26 cellular contexts compared by ENCODE assay signal in the genomic region with DNA sequence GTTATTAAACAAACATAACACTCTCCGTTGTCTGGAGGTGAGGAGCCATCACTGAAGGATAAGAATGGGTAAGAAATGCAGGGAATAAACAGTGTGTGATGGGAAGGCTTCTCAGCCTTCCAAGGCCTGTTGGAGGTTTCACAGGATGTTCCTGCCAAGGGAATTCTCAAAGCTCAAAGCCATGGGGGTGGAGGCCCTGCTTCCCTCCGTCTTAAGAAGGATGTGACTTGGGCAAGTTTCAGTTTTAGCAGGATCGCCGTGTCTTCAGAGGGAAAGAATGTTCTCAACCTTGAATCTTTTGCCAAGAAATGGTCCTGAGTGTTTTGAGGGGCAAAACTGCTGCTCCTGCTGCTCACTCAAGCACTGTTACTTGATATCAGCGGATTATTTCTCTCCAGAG. TPM values are rescaled to one million over a fixed set of nuclear protein-coding genes. Genes with fewer than 3 reads are reported as not detected.
DNase-seq lines count a peak whose midpoint lies in the region.
"Had no signal": no experiment of that assay in that cellular context is flagged by ENCODE, and none has a peak within 500 bp of the region (broad histone marks: within the 10 kb centered on the region; RNA-seq: fewer than 3 reads in every experiment).

No MANE protein-coding gene starts in this region.

- H3K79me2 ChIP-seq in ACC112 (ENCODE audit: control insufficient read depth, insufficient read depth, low read length, unreplicated experiment), result no peaks in the 10 kb centered on the region
- H3K79me2 ChIP-seq in GM23248 (ENCODE audit: insufficient read depth), result no peaks in the 10 kb centered on the region
- H3K79me2 ChIP-seq in mesendoderm (ENCODE audit: control insufficient read depth, insufficient read depth, low read length), result no peaks in the 10 kb centered on the region

- H3F3A ChIP-seq in GM23248 (ENCODE audit: insufficient read depth), result no peaks in the 10 kb centered on the region

- H3K56ac ChIP-seq in mesendoderm (ENCODE audit: low read length), result no peak overlapping the region

- H3K4me1 ChIP-seq in ACC112 (ENCODE audit: control insufficient read depth, insufficient read depth, low read length, unreplicated experiment) (peaks cover 10% of the 10 kb centered on the region), GM23248 (ENCODE audit: insufficient read depth) (peaks cover 8% of the 10 kb centered on the region; the same call in 1 of the 2 replicates), muscle layer of duodenum (ENCODE audit: control insufficient read depth in 1 of 2, insufficient read depth in 2 of 2, low read length in 2 of 2) (peaks cover 0 to 6% of the 10 kb centered on the region in 2 donors), mesendoderm (ENCODE audit: control insufficient read depth, low read depth, low read length) (no peaks in the 10 kb centered on the region)
- H3K4me1 ChIP-seq: body of pancreas, vagina had no signal

- H3K4me2 ChIP-seq in GM23248 (ENCODE audit: unreplicated experiment) (no peak overlapping the region), mesendoderm (ENCODE audit: low read length) (no peak overlapping the region)

- H3K9me3 ChIP-seq in GM23248 (ENCODE audit: low read depth) (no peaks in the 10 kb centered on the region), muscle layer of duodenum (ENCODE audit: control insufficient read depth in 1 of 2, low read length in 2 of 2) (no peaks in the 10 kb centered on the region)
- H3K9me3 ChIP-seq: body of pancreas, vagina had no signal

- no peak overlapping the region for H2BK5ac ChIP-seq in mesendoderm (ENCODE audit: low read length)

- H2AK5ac ChIP-seq in mesendoderm (ENCODE audit: low read length), result no peak overlapping the region

- no peak overlapping the region for H2BK120ac ChIP-seq in mesendoderm (ENCODE audit: low read depth, low read length)

- H3K36me3 Mint-ChIP-seq in dendritic cell treated with granulocyte-macrophage colony-stimulating factor and Interleukin-4, amounts not matched to agents 40 ng/mL and 50 ng/mL, for 4 days (ENCODE audit: low read depth), result no peaks in the 10 kb centered on the region
- H3K36me3 Mint-ChIP-seq: activated naive CD8-positive, alpha-beta T cell treated with anti-CD3 and anti-CD28 coated beads for 36 hours; CD14-positive monocyte; stimulated activated memory B cell treated with anti-CD40 and anti-IgM and Interleukin-4, amounts not matched to agents 10 μg/mL and 1 μg/mL and 100 μg/mL, for 72 hours had no signal

- H3K4me1 Mint-ChIP-seq in dendritic cell treated with granulocyte-macrophage colony-stimulating factor and Interleukin-4, amounts not matched to agents 40 ng/mL and 50 ng/mL, for 4 days (ENCODE audit: low read depth), result peaks cover 59% of the 10 kb centered on the region

- no peak overlapping the region for H3K23ac ChIP-seq in mesendoderm (ENCODE audit: low read length)

- peak overlapping the region; percentile 68 for H2AFZ ChIP-seq in ACC112 (ENCODE audit: low read length, unreplicated experiment)
- H2AFZ ChIP-seq in GM23248, result peak overlapping the region; percentile 45

- H3K18ac ChIP-seq in mesendoderm (ENCODE audit: low read length), result no peak overlapping the region

- 48 to 59% methylated on average over 5 of the region's 5 CpGs for WGBS in GM23248 (ENCODE audit: low coverage in 1 of 2, low lambda C conversion rate in 2 of 2, missing lambda C conversion rate in 2 of 2), 2 experiments
- WGBS in mesendoderm (ENCODE audit: extremely low coverage, insufficient coverage, low lambda C conversion rate), result no CpG with 5 or more reads among the region's 5 CpGs

- peaks cover 3% of the 10 kb centered on the region for H3K27me3 Mint-ChIP-seq in dendritic cell treated with granulocyte-macrophage colony-stimulating factor and Interleukin-4, amounts not matched to agents 40 ng/mL and 50 ng/mL, for 4 days
- H3K27me3 Mint-ChIP-seq: activated naive CD8-positive, alpha-beta T cell treated with anti-CD3 and anti-CD28 coated beads for 36 hours; stimulated activated memory B cell treated with anti-CD40 and anti-IgM and Interleukin-4, amounts not matched to agents 10 μg/mL and 1 μg/mL and 100 μg/mL, for 72 hours had no signal

- H3K79me1 ChIP-seq in mesendoderm (ENCODE audit: low read length), result no peaks in the 10 kb centered on the region

- no peak overlapping the region for H4K8ac ChIP-seq in mesendoderm (ENCODE audit: low read depth, low read length)

- H3K9me2 ChIP-seq in GM23248 (ENCODE audit: insufficient read depth), result no peaks in the 10 kb centered on the region

- no peak overlapping the region for H3K4me3 Mint-ChIP-seq in dendritic cell treated with granulocyte-macrophage colony-stimulating factor and Interleukin-4, amounts not matched to agents 40 ng/mL and 50 ng/mL, for 4 days
- H3K4me3 Mint-ChIP-seq: activated naive CD8-positive, alpha-beta T cell treated with anti-CD3 and anti-CD28 coated beads for 36 hours; stimulated activated memory B cell treated with anti-CD40 and anti-IgM and Interleukin-4, amounts not matched to agents 10 μg/mL and 1 μg/mL and 100 μg/mL, for 72 hours had no signal

- H3K27me3 ChIP-seq in ACC112 (ENCODE audit: insufficient read depth, low read length), result no peaks in the 10 kb centered on the region
- H3K27me3 ChIP-seq in GM23248 (replicated peaks; ENCODE audit: insufficient read depth), result no peaks in the 10 kb centered on the region
- no peaks in the 10 kb centered on the region for H3K27me3 ChIP-seq in muscle layer of duodenum (ENCODE audit: low read depth, low read length)
- H3K27me3 ChIP-seq in mesendoderm (ENCODE audit: insufficient read depth, low read length, poor library complexity), result no peaks in the 10 kb centered on the region
- H3K27me3 ChIP-seq: body of pancreas, vagina had no signal

- H4K20me1 ChIP-seq in GM23248 (ENCODE audit: insufficient read depth), result no peaks in the 10 kb centered on the region

- H3K36me3 ChIP-seq in ACC112 (ENCODE audit: insufficient read depth, low read length), result no peaks in the 10 kb centered on the region
- no peaks in the 10 kb centered on the region for H3K36me3 ChIP-seq in GM23248 (ENCODE audit: low read depth)
- no peaks in the 10 kb centered on the region for H3K36me3 ChIP-seq in muscle layer of duodenum (ENCODE audit: control insufficient read depth in 1 of 2, insufficient read depth in 2 of 2, low read length in 2 of 2)
- H3K36me3 ChIP-seq in mesendoderm (ENCODE audit: control insufficient read depth, insufficient read depth, low read length), result no peaks in the 10 kb centered on the region
- H3K36me3 ChIP-seq: vagina had no signal

- H3K4ac ChIP-seq in mesendoderm (ENCODE audit: low read depth, low read length), result no peak overlapping the region

- no peak overlapping the region for H3K9ac ChIP-seq in GM23248
- no peak overlapping the region for H3K9ac ChIP-seq in mesendoderm (ENCODE audit: low read length)

- H4K5ac ChIP-seq in mesendoderm (ENCODE audit: low read length), result no peak overlapping the region

- H2BK15ac ChIP-seq in mesendoderm (replicated peaks; ENCODE audit: low read depth), result no peak overlapping the region

- H3K9me3 Mint-ChIP-seq in dendritic cell treated with granulocyte-macrophage colony-stimulating factor and Interleukin-4, amounts not matched to agents 40 ng/mL and 50 ng/mL, for 4 days, result no peaks in the 10 kb centered on the region
- H3K9me3 Mint-ChIP-seq: activated naive CD8-positive, alpha-beta T cell treated with anti-CD3 and anti-CD28 coated beads for 36 hours; stimulated activated memory B cell treated with anti-CD40 and anti-IgM and Interleukin-4, amounts not matched to agents 10 μg/mL and 1 μg/mL and 100 μg/mL, for 72 hours had no signal

- in situ Hi-C loops in GM23248 (cut with MboI), result no loop called here
- in situ Hi-C loops in ACHN (cut with HindIII; ENCODE audit: low pct_ligation_motif_present, low pct_unique_long_range_greater_than_20kb, low sequenced_read_pairs), result no loop called here

- intact Hi-C loops in dendritic cell treated with granulocyte-macrophage colony-stimulating factor and Interleukin-4, amounts not matched to agents 40 ng/mL and 50 ng/mL, for 4 days (cut with micrococcal nuclease), result loop anchor here (5.0 kb wide), 1 partner anchor 34 kb away; no protein-coding TSS in a partner anchor

- H3K4me3 ChIP-seq in ACC112 (ENCODE audit: low read depth, low read length) (peak overlapping the region; percentile 30; the same call in 1 of the 2 replicates), GM23248 (no peak overlapping the region), muscle layer of duodenum (ENCODE audit: low read depth in 1 of 2, low read length in 2 of 2) (no peak overlapping the region), mesendoderm (ENCODE audit: low read length) (no peak overlapping the region)
- H3K4me3 ChIP-seq: body of pancreas, vagina had no signal

- H3K27ac Mint-ChIP-seq in dendritic cell treated with granulocyte-macrophage colony-stimulating factor and Interleukin-4, amounts not matched to agents 40 ng/mL and 50 ng/mL, for 4 days, result peak overlapping the region; percentile 78
- H3K27ac Mint-ChIP-seq: activated naive CD8-positive, alpha-beta T cell treated with anti-CD3 and anti-CD28 coated beads for 36 hours; stimulated activated memory B cell treated with anti-CD40 and anti-IgM and Interleukin-4, amounts not matched to agents 10 μg/mL and 1 μg/mL and 100 μg/mL, for 72 hours had no signal

- H3K27ac ChIP-seq in ACC112 (ENCODE audit: low read depth, low read length) (no peak overlapping the region), GM23248 (no peak overlapping the region), muscle layer of duodenum (ENCODE audit: low read length) (peak overlapping the region; percentile 26), mesendoderm (ENCODE audit: low read depth, low read length) (no peak overlapping the region)
- H3K27ac ChIP-seq: body of pancreas, vagina had no signal

- DNase-seq in GM23248 (peak; percentile 30), ACHN (no peak), mesendoderm (no peak), D341Med (ENCODE audit: low spot score) (no peak), middle frontal gyrus (ENCODE audit: extremely low spot score, low spot score) (no peak)
- DNase-seq: activated CD4-positive, alpha-beta T cell treated with anti-CD3 and anti-CD28 coated beads, Interleukin-2, amount 50 U/mL, for 48 hours; activated CD4-positive, CD25-positive, alpha-beta regulatory T cell; activated CD8-positive, alpha-beta memory T cell treated with anti-CD3 and anti-CD28 coated beads, Interleukin-2, amount 50 U/mL, for 48 hours; activated naive CD8-positive, alpha-beta T cell treated with anti-CD3 and anti-CD28 coated beads for 36 hours; effector memory CD4-positive, alpha-beta T cell; erythroblast; islet precursor cell; NCI-H2081; NCI-H446; OCI-M1; stimulated activated CD4-positive, alpha-beta T cell treated with anti-CD3 and anti-CD28 coated beads, Interleukin-4, amount 100 ng/mL, for 1 hour had no signal

RNA-seq across cellular contexts. Expression of a gene that starts 41.7 kb away (rescaled TPM):
- total RNA-seq in GM23248 (2014; rRNA removed; shearing (Covaris generic)), result 0.25 TPM in 1 of 2 replicates, not detected in the other
- polyA plus RNA-seq in GM23248 (2016; fragmentation: Nextera tagmentation; extraction: Ambion mirVana), result not detected in 2 replicates
- not detected for polyA plus RNA-seq in mesendoderm (2013, experiment 1 of 2)
- polyA plus RNA-seq in mesendoderm (2013, experiment 2 of 2), result not detected
- total RNA-seq: A673; activated naive CD8-positive, alpha-beta T cell treated with anti-CD3 and anti-CD28 coated beads for 36 hours; body of pancreas; HepG2; lung microvascular endothelial cell; vagina had no signal
- polyA plus RNA-seq: CD14-positive monocyte had no signal

RNA-seq across cellular contexts. Expression of a gene that starts 51.4 kb away (rescaled TPM):
- not detected in 2 replicates for total RNA-seq in GM23248 (2014; rRNA removed; shearing (Covaris generic))
- not detected in 2 replicates for polyA plus RNA-seq in GM23248 (2016; fragmentation: Nextera tagmentation; extraction: Ambion mirVana)
- polyA plus RNA-seq in mesendoderm (2013, experiment 1 of 2), result not detected
- not detected for polyA plus RNA-seq in mesendoderm (2013, experiment 2 of 2)
- total RNA-seq: A673; activated naive CD8-positive, alpha-beta T cell treated with anti-CD3 and anti-CD28 coated beads for 36 hours; HepG2; lung microvascular endothelial cell had no signal
- polyA plus RNA-seq: HepG2 had no signal

RNA-seq across cellular contexts. Expression of a gene that starts 53.2 kb away (rescaled TPM):
- not detected in 2 replicates for total RNA-seq in GM23248 (2014; rRNA removed; shearing (Covaris generic))
- not detected in 2 replicates for polyA plus RNA-seq in GM23248 (2016; fragmentation: Nextera tagmentation; extraction: Ambion mirVana)
- polyA plus RNA-seq in mesendoderm (2013, experiment 1 of 2), result not detected
- polyA plus RNA-seq in mesendoderm (2013, experiment 2 of 2), result not detected
- total RNA-seq: A673; activated naive CD8-positive, alpha-beta T cell treated with anti-CD3 and anti-CD28 coated beads for 36 hours; body of pancreas; HepG2; lung microvascular endothelial cell; vagina had no signal
- polyA plus RNA-seq: CD14-positive monocyte, HepG2 had no signal
